20 cellular contexts compared by ENCODE assay signal in genomic region chr11:88521354-88522310, GRCh38.
A peak's percentile ranks its signal among the peaks of the same experiment; 100 is the strongest.
DNase-seq lines count a peak whose midpoint lies in the region; ATAC-seq and TF ChIP-seq lines count a peak whose summit lies in the region.
"Had no signal": no experiment of that assay in that cellular context is flagged by ENCODE, and none has a peak within 500 bp of the region (broad histone marks: within the 10 kb centered on the region; RNA-seq: fewer than 3 reads in every experiment).

No MANE protein-coding gene starts in this region.

- no peak for TF ChIP-seq POLR2A in prostate gland (IDR thresholded peaks at IDR 0.05)

- H3K4me1 Mint-ChIP-seq in CD4-positive, alpha-beta T cell (ENCODE audit: low read depth): no peaks in the 10 kb centered on the region
- H3K4me1 Mint-ChIP-seq: activated CD4-positive, alpha-beta T cell treated with anti-CD3 and anti-CD28 coated beads, Interleukin-2, amount 10 ng/mL, durations not matched to agents 24 days and 14 days had no signal

- POLR2A ChIA-PET in CD4-positive, alpha-beta T cell (lab: Charles Lee): no interaction called here

- TF ChIP-seq CTCF in brain microvascular endothelial cell (IDR thresholded peaks at IDR 0.05; ENCODE audit: low read depth, low read length, missing control alignments) (no peak), prostate gland (IDR thresholded peaks at IDR 0.05) (no peak)
- TF ChIP-seq CTCF in CD4-positive, alpha-beta T cell (IDR thresholded peaks at IDR 0.05): no peak

- intact Hi-C loops in prostate gland (cut with DNase I): no loop called here
- intact Hi-C loops in CD4-positive, alpha-beta T cell (cut with DNase I, micrococcal nuclease): no loop called here
- intact Hi-C loops in cardiac septum (cut with DNase I): no loop called here

- 88% methylated on average over 2 of the region's 3 CpGs for WGBS in mesenchymal stem cell
- 55% methylated on average over 3 of the region's 3 CpGs for WGBS in prostate gland

- no peak overlapping the region for H2AFZ ChIP-seq in mesenchymal stem cell (ENCODE audit: low read depth, low read length)

- H3K4ac ChIP-seq in mesenchymal stem cell (ENCODE audit: low read depth in 1 of 2, low read length in 2 of 2): peak overlapping the region; percentile 37 to 40

- no peaks in the 10 kb centered on the region for H3K27me3 Mint-ChIP-seq in CD4-positive, alpha-beta T cell

- no peak overlapping the region for H2BK15ac ChIP-seq in mesenchymal stem cell (ENCODE audit: low read depth, poor library complexity, severe bottlenecking)

- H3K27ac ChIP-seq in brain microvascular endothelial cell (peak overlapping the region; percentile 14), mesenchymal stem cell (ENCODE audit: low read length, poor library complexity, severe bottlenecking) (no peak overlapping the region), prostate gland (no peak overlapping the region)
- no peak overlapping the region for H3K27ac ChIP-seq in CD4-positive, alpha-beta T cell (ENCODE audit: low read depth, low read length)
- H3K27ac ChIP-seq: ascending aorta, foreskin keratinocyte had no signal

- no peak overlapping the region for H4K8ac ChIP-seq in mesenchymal stem cell (ENCODE audit: low read length)

- ATAC-seq in CD4-positive, alpha-beta T cell (ENCODE audit: poor library complexity): no peak
- ATAC-seq: foreskin keratinocyte, left colon had no signal

- H2AK5ac ChIP-seq in mesenchymal stem cell (ENCODE audit: low read length, severe bottlenecking): no peak overlapping the region

- peak overlapping the region in 1 of 2 experiments; percentile 32 for H2BK12ac ChIP-seq in mesenchymal stem cell (ENCODE audit: low read length in 2 of 2)

- H4K91ac ChIP-seq in mesenchymal stem cell (ENCODE audit: low read length): no peak overlapping the region

- H3K18ac ChIP-seq in mesenchymal stem cell (ENCODE audit: low read depth in 1 of 2, low read length in 2 of 2): peak overlapping the region in 1 of 2 experiments; percentile 7

- no peaks in the 10 kb centered on the region for H3K27me3 ChIP-seq in brain microvascular endothelial cell (replicated peaks)
- no peaks in the 10 kb centered on the region for H3K27me3 ChIP-seq in mesenchymal stem cell (ENCODE audit: control insufficient read depth in 1 of 2, insufficient read depth in 1 of 2, low read length in 2 of 2)
- H3K27me3 ChIP-seq in prostate gland (replicated peaks; ENCODE audit: insufficient read depth): no peaks in the 10 kb centered on the region
- no peaks in the 10 kb centered on the region for H3K27me3 ChIP-seq in CD4-positive, alpha-beta T cell (ENCODE audit: control insufficient read depth, insufficient read depth, low read length)
- H3K27me3 ChIP-seq: ascending aorta, foreskin keratinocyte had no signal

- H3K9ac ChIP-seq in mesenchymal stem cell (ENCODE audit: low read length): no peak overlapping the region

- H3K9me3 Mint-ChIP-seq in CD4-positive, alpha-beta T cell: no peaks in the 10 kb centered on the region
- H3K9me3 Mint-ChIP-seq: activated CD4-positive, alpha-beta T cell treated with anti-CD3 and anti-CD28 coated beads, Interleukin-2, amount 10 ng/mL, durations not matched to agents 24 days and 14 days had no signal

- H3K4me3 Mint-ChIP-seq in CD4-positive, alpha-beta T cell: no peak overlapping the region
- H3K4me3 Mint-ChIP-seq: activated CD4-positive, alpha-beta T cell treated with anti-CD3 and anti-CD28 coated beads, Interleukin-2, amount 10 ng/mL, durations not matched to agents 24 days and 14 days; CD14-positive monocyte had no signal

- H3K14ac ChIP-seq in mesenchymal stem cell (ENCODE audit: low read length in 2 of 2): peak overlapping the region in 1 of 2 experiments; percentile 9

- no peaks in the 10 kb centered on the region for H3K36me3 Mint-ChIP-seq in CD4-positive, alpha-beta T cell (ENCODE audit: low read depth)
- H3K36me3 Mint-ChIP-seq: CD14-positive monocyte had no signal

- no peaks in the 10 kb centered on the region for H3K36me3 ChIP-seq in brain microvascular endothelial cell (replicated peaks)
- H3K36me3 ChIP-seq in mesenchymal stem cell (ENCODE audit: control insufficient read depth in 1 of 2, insufficient read depth in 2 of 2, low read depth in 1 of 2, low read length in 2 of 2): no peaks in the 10 kb centered on the region
- no peaks in the 10 kb centered on the region for H3K36me3 ChIP-seq in prostate gland
- H3K36me3 ChIP-seq: ascending aorta had no signal

- no peak overlapping the region for H3K27ac Mint-ChIP-seq in CD4-positive, alpha-beta T cell
- H3K27ac Mint-ChIP-seq: activated CD4-positive, alpha-beta T cell treated with anti-CD3 and anti-CD28 coated beads, Interleukin-2, amount 10 ng/mL, durations not matched to agents 24 days and 14 days had no signal

- H3K9me3 ChIP-seq in mesenchymal stem cell (ENCODE audit: control insufficient read depth, low read length): no peaks in the 10 kb centered on the region
- H3K9me3 ChIP-seq in prostate gland: no peaks in the 10 kb centered on the region
- H3K9me3 ChIP-seq in CD4-positive, alpha-beta T cell (ENCODE audit: control insufficient read depth, low read length): no peaks in the 10 kb centered on the region
- H3K9me3 ChIP-seq: ascending aorta had no signal

- no peak overlapping the region for H3K4me2 ChIP-seq in mesenchymal stem cell (ENCODE audit: low read length, poor library complexity, severe bottlenecking)

- CTCF ChIA-PET in CD4-positive, alpha-beta T cell (lab: Charles Lee): no interaction called here

- in situ Hi-C loops in brain microvascular endothelial cell (cut with HindIII; ENCODE audit: low pct_ligation_motif_present, low sequenced_read_pairs): no loop called here

- no peaks in the 10 kb centered on the region for H3K4me1 ChIP-seq in mesenchymal stem cell (ENCODE audit: control insufficient read depth, insufficient read depth, low read depth, low read length)
- no peaks in the 10 kb centered on the region for H3K4me1 ChIP-seq in prostate gland (replicated peaks)
- H3K4me1 ChIP-seq: ascending aorta had no signal

- H2BK120ac ChIP-seq in mesenchymal stem cell (ENCODE audit: low read depth, low read length): no peak overlapping the region

- H2BK5ac ChIP-seq in mesenchymal stem cell (ENCODE audit: low read depth, low read length, poor library complexity, severe bottlenecking): no peak overlapping the region

- no peak overlapping the region for H3K23ac ChIP-seq in mesenchymal stem cell (ENCODE audit: low read length in 2 of 2)

- no peak overlapping the region for H3K4me3 ChIP-seq in brain microvascular endothelial cell (ENCODE audit: low read depth, low read length)
- no peak overlapping the region for H3K4me3 ChIP-seq in mesenchymal stem cell (ENCODE audit: insufficient read depth in 1 of 2, low read depth in 1 of 2, low read length in 2 of 2)
- no peak overlapping the region for H3K4me3 ChIP-seq in prostate gland
- H3K4me3 ChIP-seq: ascending aorta had no signal

- peak; percentile 19 for DNase-seq in AG20443 (ENCODE audit: low spot score)
- peak; percentile 89 for DNase-seq in NCI-H526 treated with DMSO at 0.1 percent for 48 hours (lab: John Stamatoyannopoulos, UW)
- peak; percentile 55 for DNase-seq in brain microvascular endothelial cell
- peak; percentile 42 for DNase-seq in mesenchymal stem cell
- DNase-seq in COLO668 (lab: John Stamatoyannopoulos, UW; ENCODE audit: unreplicated experiment): no peak
- no peak for DNase-seq in prostate gland (ENCODE audit: low spot score)
- DNase-seq in CD4-positive, alpha-beta T cell: no peak
- DNase-seq in cardiac septum (ENCODE audit: low spot score): no peak
- DNase-seq: activated CD4-positive, alpha-beta T cell treated with anti-CD3 and anti-CD28 coated beads, Interleukin-2, amount 10 ng/mL, durations not matched to agents 24 days and 14 days; DMS79; foreskin keratinocyte; KBM-7; left colon; midbrain; MV-4-11; NCI-H187 treated with DMSO at 0.1 percent for 48 hours; NCI-H510A treated with DMSO at 0.1 percent for 48 hours; substantia nigra had no signal

- H3K79me1 ChIP-seq in mesenchymal stem cell (replicated peaks; ENCODE audit: low read length, poor library complexity, severe bottlenecking): no peaks in the 10 kb centered on the region

Comparison
In these comparisons a context has a peak if more than half of its experiments do, and no peak if none do; other contexts are left out.
1. DNase-seq: peak in AG20443 (single experiment), NCI-H526 treated with DMSO at 0.1 percent for 48 hours (single experiment), brain microvascular endothelial cell (single experiment) and mesenchymal stem cell (single experiment); none in COLO668 (single experiment), prostate gland (single experiment), CD4-positive, alpha-beta T cell (0 of 10) and cardiac septum (single experiment).